1 cellular context compared by ENCODE assay signal in genomic region chr18:55589625-55590291, GRCh38.
A peak's percentile ranks its signal among the peaks of the same experiment; 100 is the strongest.
TF ChIP-seq lines count a peak whose summit lies in the region.

No MANE protein-coding gene starts in this region.

TF ChIP-seq in K562, 482 proteins besides CTCF, POLR2A, EP300 and RAD21 (continued from another document and continues in another):
- TF ChIP-seq PREB (CRISPR knock-in tag; IDR thresholded peaks at IDR 0.05) (no peak), HES1 (IDR thresholded peaks at IDR 0.05; ENCODE audit: low read depth) (no peak), TRIM25 (IDR thresholded peaks at IDR 0.05; ENCODE audit: borderline replicate concordance) (no peak), ARID3A (IDR thresholded peaks at IDR 0.05; ENCODE audit: borderline replicate concordance, low read depth, low read length) (peak; percentile 57; the same call in 1 of the 2 replicates), SMAD1 (IDR thresholded peaks at IDR 0.05; ENCODE audit: low read depth, low read length, partially characterized antibody) (no peak), MAX (CRISPR knock-in tag; IDR thresholded peaks at IDR 0.05) (peak; percentile 52), ZBTB33 (CRISPR knock-in tag; IDR thresholded peaks at IDR 0.05) (no peak), FUS (optimal IDR thresholded peaks at IDR 0.05; ENCODE audit: low read depth, low read length) (no peak), ZNF217 (CRISPR knock-in tag; IDR thresholded peaks at IDR 0.05) (no peak), HCFC1 (IDR thresholded peaks at IDR 0.05; ENCODE audit: low read depth, low read length) (peak; percentile 74), ZNF696 (CRISPR knock-in tag; conservative IDR thresholded peaks at IDR 0.05) (no peak), HMG20B (CRISPR knock-in tag; IDR thresholded peaks at IDR 0.05) (no peak), ELF1 (tag; IDR thresholded peaks at IDR 0.05) (peak; percentile 53; the same call in 1 of the 2 replicates), FOXP4 (CRISPR knock-in tag; IDR thresholded peaks at IDR 0.05; ENCODE audit: borderline replicate concordance) (0 out of 2 replicates have a peak, but pooled peaks have one; percentile 80), CC2D1A (IDR thresholded peaks at IDR 0.05) (no peak), HEY1 (CRISPR knock-in tag; IDR thresholded peaks at IDR 0.05; ENCODE audit: borderline replicate concordance) (no peak), MCM2 (IDR thresholded peaks at IDR 0.05; ENCODE audit: low read depth) (no peak), HNRNPH1 (optimal IDR thresholded peaks at IDR 0.05; ENCODE audit: low read depth, low read length) (no peak), ZNF395 (CRISPR knock-in tag; IDR thresholded peaks at IDR 0.05) (peak; percentile 57), ESRRA (IDR thresholded peaks at IDR 0.05; ENCODE audit: borderline replicate concordance, low read depth) (peak; percentile 59; the same call in 1 of the 2 replicates), NELFE (IDR thresholded peaks at IDR 0.05; ENCODE audit: insufficient read depth, insufficient read length) (no peak), CBX1 (IDR thresholded peaks at IDR 0.05; ENCODE audit: low read depth) (0 out of 2 replicates have a peak, but pooled peaks have one; percentile 33), ZBTB2 (IDR thresholded peaks at IDR 0.05) (peak; percentile 91), CREB1 (IDR thresholded peaks at IDR 0.05) (peak; percentile 31; the same call in 1 of the 2 replicates), CREB1 (CRISPR knock-in tag; IDR thresholded peaks at IDR 0.05) (peak; percentile 36; the same call in 1 of the 2 replicates), TAF1 (IDR thresholded peaks at IDR 0.05; ENCODE audit: control insufficient read depth, extremely low read depth, insufficient read depth, low read length, severe bottlenecking) (peak; percentile 97), POLR2AphosphoS5 (IDR thresholded peaks at IDR 0.05; ENCODE audit: control insufficient read depth, insufficient read depth, low read depth, low read length) (peak; percentile 73), RERE (CRISPR knock-in tag; IDR thresholded peaks at IDR 0.05; ENCODE audit: borderline replicate concordance) (no peak), KLF1 (tag; IDR thresholded peaks at IDR 0.05) (no peak), TRIM28 (IDR thresholded peaks at IDR 0.05) (0 out of 2 replicates have a peak, but pooled peaks have one; percentile 24), CHAMP1 (IDR thresholded peaks at IDR 0.05) (peak; percentile 47; the same call in 1 of the 2 replicates), FOXA3 (CRISPR knock-in tag; conservative IDR thresholded peaks at IDR 0.05 in 1 of 2, IDR thresholded peaks at IDR 0.05 in 1 of 2) (peak in 1 of 2 experiments; percentile 60; a peak in 1 of 4 replicates)
